In the genomic region with DNA sequence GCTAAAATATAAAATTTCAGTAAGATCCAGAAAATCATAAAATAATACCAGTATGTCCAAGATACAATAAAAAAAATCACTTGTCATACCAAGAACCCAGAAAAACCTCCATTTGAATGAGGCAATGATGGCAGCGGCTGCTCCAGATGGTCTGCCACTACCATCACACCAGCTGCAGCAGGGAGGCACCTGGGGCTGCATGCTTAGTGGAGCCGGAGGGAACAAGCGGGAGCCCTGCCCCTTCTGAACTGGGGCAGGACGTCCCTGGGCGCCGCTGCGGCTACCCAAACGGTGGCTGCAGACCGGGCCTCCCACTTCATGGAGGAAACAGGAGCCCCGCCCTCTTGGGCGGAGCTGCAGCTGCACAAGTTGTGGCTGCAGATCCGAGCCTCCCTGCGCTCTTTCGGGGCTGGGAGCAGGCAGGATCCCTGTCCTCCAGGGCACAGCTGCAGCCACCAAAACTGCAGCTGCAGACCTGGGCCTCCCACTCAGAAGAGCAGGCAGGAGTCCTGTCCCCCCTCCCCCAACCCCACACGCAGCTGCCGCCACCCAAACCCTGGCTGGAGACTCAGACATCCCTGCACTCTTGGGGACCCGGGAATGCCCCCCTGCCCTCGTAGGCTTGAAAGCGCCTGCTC, we compare ENCODE assay signal across 9 cellular contexts. TPM values are rescaled to one million over a fixed set of nuclear protein-coding genes. Genes with fewer than 3 reads are reported as not detected.
DNase-seq lines count a peak whose midpoint lies in the region; ATAC-seq and TF ChIP-seq lines count a peak whose summit lies in the region.
"Had no signal": no experiment of that assay in that cellular context is flagged by ENCODE, and none has a peak within 500 bp of the region (broad histone marks: within the 10 kb centered on the region; RNA-seq: fewer than 3 reads in every experiment).

No MANE protein-coding gene starts in this region.

- H4K91ac ChIP-seq in trophoblast cell (ENCODE audit: low read depth, low read length) = no peak overlapping the region

- intact Hi-C loops in Right ventricle myocardium superior (cut with DNase I) = no loop called here

- H2AFZ ChIP-seq in trophoblast cell (ENCODE audit: insufficient read depth, low read length, poor library complexity) = peak overlapping the region; percentile 69

- H3K4me1 ChIP-seq in RWPE2 (ENCODE audit: insufficient read depth, poor library complexity, severe bottlenecking) (no peaks in the 10 kb centered on the region), trophoblast cell (ENCODE audit: control insufficient read depth in 1 of 2, insufficient read depth in 2 of 2, low read length in 2 of 2) (peaks cover 4 to 6% of the 10 kb centered on the region in 2 experiments)

- H2BK5ac ChIP-seq in trophoblast cell (ENCODE audit: low read depth, low read length, poor library complexity) = no peak overlapping the region

- H2BK120ac ChIP-seq in trophoblast cell (ENCODE audit: insufficient read depth, low read length, poor library complexity) = no peak overlapping the region

- H4K12ac ChIP-seq in trophoblast cell (ENCODE audit: low read depth, low read length) = no peak overlapping the region

- H3K79me2 ChIP-seq in trophoblast cell (ENCODE audit: control insufficient read depth, insufficient read depth, low read length, poor library complexity) = no peaks in the 10 kb centered on the region

- no peak for TF ChIP-seq EP300 in Ishikawa (IDR thresholded peaks at IDR 0.05; ENCODE audit: borderline replicate concordance)

- no peak overlapping the region for H3K4ac ChIP-seq in trophoblast cell (ENCODE audit: low read depth, low read length)

- no peak overlapping the region for H3K23ac ChIP-seq in trophoblast cell (ENCODE audit: low read length)

- no peaks in the 10 kb centered on the region for H3K9me3 ChIP-seq in RWPE2 (ENCODE audit: severe bottlenecking)
- H3K9me3 ChIP-seq in trophoblast cell (ENCODE audit: insufficient read depth, low read depth, low read length) = peaks cover 4% of the 10 kb centered on the region

- H3K4me3 ChIP-seq in RWPE2 (ENCODE audit: severe bottlenecking) (peak overlapping the region; percentile 6), trophoblast cell (ENCODE audit: low read depth, low read length) (no peak overlapping the region)

- H3K4me2 ChIP-seq in trophoblast cell (ENCODE audit: low read length) = peak overlapping the region; percentile 20

- no CpG with 5 or more reads among the region's 19 CpGs for WGBS in trophoblast cell (ENCODE audit: extremely low coverage, insufficient coverage, insufficient read length)

- no peaks in the 10 kb centered on the region for H3K27me3 ChIP-seq in RWPE2 (ENCODE audit: insufficient read depth, poor library complexity, severe bottlenecking)
- H3K27me3 ChIP-seq in trophoblast cell (ENCODE audit: insufficient read depth, low read length) = no peaks in the 10 kb centered on the region

- H2BK12ac ChIP-seq in trophoblast cell (ENCODE audit: low read length) = no peak overlapping the region

- TF ChIP-seq CTCF in RWPE2 (IDR thresholded peaks at IDR 0.05; ENCODE audit: poor library complexity, severe bottlenecking) = no peak

- H3K36me3 ChIP-seq in RWPE2 (ENCODE audit: low read depth) (no peaks in the 10 kb centered on the region), trophoblast cell (ENCODE audit: control insufficient read depth in 1 of 2, insufficient read depth in 2 of 2, low read length in 2 of 2) (no peaks in the 10 kb centered on the region)

- no peak overlapping the region for H3K27ac ChIP-seq in RWPE2 (ENCODE audit: poor library complexity, severe bottlenecking)
- H3K27ac ChIP-seq in trophoblast cell (ENCODE audit: low read depth, low read length) = no peak overlapping the region

- peak; percentile 4; the same call in 1 of the 2 replicates for TF ChIP-seq RAD21 in Ishikawa (IDR thresholded peaks at IDR 0.05; ENCODE audit: low read depth)

- no peak overlapping the region for H3K18ac ChIP-seq in trophoblast cell (ENCODE audit: low read length)

- H3K9ac ChIP-seq in trophoblast cell (ENCODE audit: low read length) = no peak overlapping the region

- no peak overlapping the region for H3K14ac ChIP-seq in trophoblast cell (ENCODE audit: low read length)

- ATAC-seq in GM21390 (IDR thresholded peaks at IDR 0.05; ENCODE audit: unreplicated experiment) (peak; percentile 89), RWPE2 (ENCODE audit: low read depth) (peak; percentile 81), Right ventricle myocardium superior (ENCODE audit: poor library complexity) (peak; percentile 96)

- DNase-seq in COLO668 (lab: John Stamatoyannopoulos, UW; ENCODE audit: unreplicated experiment) (peak; percentile 88), RWPE2 (ENCODE audit: low spot score) (no peak), activated gamma-delta T cell treated with Interleukin-2 at 50 U/mL for 16 hours (peak; percentile 68), Right ventricle myocardium superior (peak; percentile 89), trophoblast cell (peak; percentile 69 to 80), ureter (ENCODE audit: low spot score) (peak; percentile 72)

- no peak overlapping the region for H2AK5ac ChIP-seq in trophoblast cell (ENCODE audit: low read length)

- no peaks in the 10 kb centered on the region for H3K79me1 ChIP-seq in trophoblast cell (ENCODE audit: low read length)

- H4K8ac ChIP-seq in trophoblast cell (ENCODE audit: low read depth, low read length) = no peak overlapping the region

TF ChIP-seq in Ishikawa, 13 proteins besides CTCF, POLR2A, EP300 and RAD21:
- TF ChIP-seq MAX (IDR thresholded peaks at IDR 0.05) (peak; percentile 42; the same call in 1 of the 2 replicates), NFIC (IDR thresholded peaks at IDR 0.05) (no peak)

RNA-seq across cellular contexts. Expression of gene OR5AU1, which starts 36.1 kb away (rescaled TPM):
- total RNA-seq in Right ventricle myocardium superior (not detected), ureter (not detected)
- 0.06 TPM in 1 of 2 replicates, not detected in the other for polyA plus RNA-seq in trophoblast cell (2013)
- total RNA-seq: T-helper 1 cell treated with Interleukin-12 subunit alpha and Interleukin-12 subunit beta and Interleukin-4 antibody, amounts not matched to agents 30 ng/mL and 1 ng/mL, for 36 hours had no signal
